Comparison of ENCODE assay signal across 18 cellular contexts in genomic region chr17:51428668-51429486, GRCh38.
DNase-seq lines count a peak whose midpoint lies in the region; ATAC-seq and TF ChIP-seq lines count a peak whose summit lies in the region.
"Had no signal": no experiment of that assay in that cellular context is flagged by ENCODE, and none has a peak within 500 bp of the region (broad histone marks: within the 10 kb centered on the region; RNA-seq: fewer than 3 reads in every experiment).

No MANE protein-coding gene starts in this region.

- H3K27me3 ChIP-seq in thyroid gland = no peaks in the 10 kb centered on the region
- H3K27me3 ChIP-seq: gastroesophageal sphincter had no signal

- ATAC-seq in T-helper 17 cell = no peak
- ATAC-seq: gastroesophageal sphincter had no signal

- H3K4me1 ChIP-seq in thyroid gland (peaks cover 10 to 27% of the 10 kb centered on the region in 2 donors), OCI-LY7 (ENCODE audit: insufficient read depth, low read length, poor library complexity, severe bottlenecking) (no peaks in the 10 kb centered on the region)
- H3K4me1 ChIP-seq: gastroesophageal sphincter had no signal

- peak overlapping the region; percentile 94 for H3K27ac Mint-ChIP-seq in activated naive CD4-positive, alpha-beta T cell treated with anti-CD3 and anti-CD28 coated beads, Interleukin-2, amount 50 U/mL, for 24 hours
- H3K27ac Mint-ChIP-seq in T-helper 17 cell = peak overlapping the region; percentile 100

- intact Hi-C loops in thyroid gland (cut with DNase I) (no loop called here), OCI-LY7 (cut with micrococcal nuclease; ENCODE audit: unreplicated experiment) (no loop called here)

- H3K9me3 Mint-ChIP-seq in activated naive CD4-positive, alpha-beta T cell treated with anti-CD3 and anti-CD28 coated beads, Interleukin-2, amount 50 U/mL, for 24 hours = no peaks in the 10 kb centered on the region

- no peaks in the 10 kb centered on the region for H3K9me2 ChIP-seq in OCI-LY7 (ENCODE audit: insufficient read depth, low read length)

- no peaks in the 10 kb centered on the region for H3K79me2 ChIP-seq in OCI-LY7 (ENCODE audit: insufficient read depth, low read depth, low read length)

- H3K4me1 Mint-ChIP-seq in activated naive CD4-positive, alpha-beta T cell treated with anti-CD3 and anti-CD28 coated beads, Interleukin-2, amount 50 U/mL, for 24 hours = peaks cover 61% of the 10 kb centered on the region
- H3K4me1 Mint-ChIP-seq in T-helper 17 cell = peaks cover 52% of the 10 kb centered on the region

- H3K36me3 Mint-ChIP-seq in activated naive CD4-positive, alpha-beta T cell treated with anti-CD3 and anti-CD28 coated beads, Interleukin-2, amount 50 U/mL, for 24 hours = no peaks in the 10 kb centered on the region
- peaks cover 3% of the 10 kb centered on the region for H3K36me3 Mint-ChIP-seq in T-helper 17 cell (ENCODE audit: low read depth)

- TF ChIP-seq CTCF in thyroid gland (IDR thresholded peaks at IDR 0.05) (no peak), OCI-LY7 (conservative IDR thresholded peaks at IDR 0.05; ENCODE audit: low read length) (no peak)

- H4K20me1 ChIP-seq in OCI-LY7 (ENCODE audit: insufficient read depth, low read length) = no peaks in the 10 kb centered on the region

- no peak overlapping the region for H3K4me3 ChIP-seq in thyroid gland (replicated peaks in 1 of 3)
- no peak overlapping the region for H3K4me3 ChIP-seq in OCI-LY7 (ENCODE audit: low read depth, low read length, poor library complexity, severe bottlenecking)
- H3K4me3 ChIP-seq: gastroesophageal sphincter, left ventricle myocardium inferior had no signal

- WGBS in thyroid gland, 2 donors = 43 to 44% methylated on average over 8 of the region's 8 CpGs

- H3K9me3 ChIP-seq in T-helper 17 cell (ENCODE audit: control insufficient read depth, low read length, poor library complexity, severe bottlenecking) = no peaks in the 10 kb centered on the region
- no peaks in the 10 kb centered on the region for H3K9me3 ChIP-seq in thyroid gland
- no peaks in the 10 kb centered on the region for H3K9me3 ChIP-seq in OCI-LY7 (ENCODE audit: low read length)
- H3K9me3 ChIP-seq: gastroesophageal sphincter, neutrophil had no signal

- CTCF ChIA-PET in OCI-LY7 (lab: Charles Lee; ENCODE audit: unreplicated experiment) = no interaction called here

- no peak for TF ChIP-seq POLR2A in thyroid gland (IDR thresholded peaks at IDR 0.05)

- H3K36me3 ChIP-seq in thyroid gland (no peaks in the 10 kb centered on the region), OCI-LY7 (ENCODE audit: insufficient read depth, low read length) (no peaks in the 10 kb centered on the region)
- H3K36me3 ChIP-seq: gastroesophageal sphincter, left ventricle myocardium inferior, neutrophil had no signal

- no peak overlapping the region for H3K4me2 ChIP-seq in OCI-LY7 (ENCODE audit: low read length)

- no peak overlapping the region for H2AFZ ChIP-seq in OCI-LY7 (ENCODE audit: low read length)

- no TSS peak for BruUV-seq in OCI-LY7 (replicated peaks; lab: Mats Ljungman, UMichigan)

- H3K4me3 Mint-ChIP-seq in activated naive CD4-positive, alpha-beta T cell treated with anti-CD3 and anti-CD28 coated beads, Interleukin-2, amount 50 U/mL, for 24 hours = peak overlapping the region; percentile 27
- no peak overlapping the region for H3K4me3 Mint-ChIP-seq in T-helper 17 cell

- H3K27me3 Mint-ChIP-seq in activated naive CD4-positive, alpha-beta T cell treated with anti-CD3 and anti-CD28 coated beads, Interleukin-2, amount 50 U/mL, for 24 hours = no peaks in the 10 kb centered on the region
- H3K27me3 Mint-ChIP-seq in T-helper 17 cell = no peaks in the 10 kb centered on the region

- H3K27ac ChIP-seq in thyroid gland (no peak overlapping the region), OCI-LY7 (ENCODE audit: low read depth, low read length, poor library complexity, severe bottlenecking) (no peak overlapping the region)
- H3K27ac ChIP-seq: epithelial cell of prostate, gastroesophageal sphincter, left ventricle myocardium inferior, neutrophil, VCaP had no signal

- POLR2A ChIA-PET in OCI-LY7 (lab: Charles Lee) = no interaction called here

- no peak for DNase-seq in activated naive CD4-positive, alpha-beta T cell treated with Interleukin-2 at 50 U/mL for 16 hours
- no peak for DNase-seq in T-helper 17 cell
- DNase-seq in astrocyte of the hippocampus (ENCODE audit: low read depth, low spot score) = peak; percentile 60
- DNase-seq in thyroid gland = peak; percentile 69 to 81
- DNase-seq in NOMO-1 treated with DMSO at 0.1 percent for 48 hours (lab: John Stamatoyannopoulos, UW; ENCODE audit: unreplicated experiment) = no peak
- no peak for DNase-seq in globus pallidus (ENCODE audit: low spot score)
- DNase-seq in OCI-LY7 (ENCODE audit: low spot score) = no peak
- DNase-seq: dermis blood vessel endothelial cell, EL, GOT3, left ventricle myocardium inferior, NCI-H1694 treated with DMSO at 0.1 percent for 48 hours, trophoblast cell had no signal

Comparison
In these comparisons a context has a peak if more than half of its experiments do, and no peak if none do; other contexts are left out.
1. DNase-seq: peak in astrocyte of the hippocampus (single experiment) and thyroid gland (2 of 2); none in activated naive CD4-positive, alpha-beta T cell treated with Interleukin-2 at 50 U/mL for 16 hours (single experiment), T-helper 17 cell (0 of 3), NOMO-1 treated with DMSO at 0.1 percent for 48 hours (single experiment), globus pallidus (single experiment) and OCI-LY7 (single experiment).